In genomic region chr3:12797124-12797891, GRCh38 we compare ENCODE assay signal across 9 cellular contexts. TPM values are rescaled to one million over a fixed set of nuclear protein-coding genes. Genes with fewer than 3 reads are reported as not detected.
DNase-seq lines count a peak whose midpoint lies in the region; ATAC-seq, FAIRE-seq and TF ChIP-seq lines count a peak whose summit lies in the region.
"Had no signal": no experiment of that assay in that cellular context is flagged by ENCODE, and none has a peak within 500 bp of the region (broad histone marks: within the 10 kb centered on the region; RNA-seq: fewer than 3 reads in every experiment).

No MANE protein-coding gene starts in this region.

- H3K36me3 Mint-ChIP-seq in GM23338 (ENCODE audit: low read depth), result no peaks in the 10 kb centered on the region; the same call in 1 of the 3 replicates

- H4K20me1 ChIP-seq in GM23338 (replicated peaks; ENCODE audit: insufficient read depth), result no peaks in the 10 kb centered on the region

- no peaks in the 10 kb centered on the region for H3F3A ChIP-seq in GM23338 (replicated peaks; ENCODE audit: low read depth)

- H3K27me3 ChIP-seq in GM23338 (ENCODE audit: insufficient read depth), result no peaks in the 10 kb centered on the region
- no peaks in the 10 kb centered on the region for H3K27me3 ChIP-seq in WERI-Rb-1 (ENCODE audit: insufficient read depth, low read depth, severe bottlenecking)
- H3K27me3 ChIP-seq in right cardiac atrium (ENCODE audit: control insufficient read depth, insufficient read depth), result no peaks in the 10 kb centered on the region
- H3K27me3 ChIP-seq in gastrocnemius medialis, result no peaks in the 10 kb centered on the region

- H3K36me3 ChIP-seq in GM23338 (ENCODE audit: insufficient read depth), result no peaks in the 10 kb centered on the region
- H3K36me3 ChIP-seq in WERI-Rb-1, result no peaks in the 10 kb centered on the region
- no peaks in the 10 kb centered on the region for H3K36me3 ChIP-seq in gastrocnemius medialis
- no peaks in the 10 kb centered on the region for H3K36me3 ChIP-seq in kidney (ENCODE audit: control insufficient read depth in 1 of 2, insufficient read depth in 2 of 2, low read length in 2 of 2)

- H3K4me1 Mint-ChIP-seq in GM23338, result peaks cover 18% of the 10 kb centered on the region

- H2AFZ ChIP-seq in GM23338, result no peak overlapping the region

- H3K4me1 ChIP-seq in GM23338 (ENCODE audit: insufficient read depth) (peaks cover 9% of the 10 kb centered on the region; the same call in 1 of the 2 replicates), right cardiac atrium (ENCODE audit: control insufficient read depth, insufficient read depth, low read length) (no peaks in the 10 kb centered on the region), gastrocnemius medialis (peaks cover 36 to 44% of the 10 kb centered on the region in 2 donors), kidney (ENCODE audit: control insufficient read depth in 1 of 2, insufficient read depth in 1 of 2, low read depth in 1 of 2, low read length in 2 of 2) (peaks cover 0 to 11% of the 10 kb centered on the region in 2 donors)

- TF ChIP-seq CTCF in GM23338 (conservative IDR thresholded peaks at IDR 0.05; ENCODE audit: low read depth in 2 of 2) (no peak), WERI-Rb-1 (IDR thresholded peaks at IDR 0.05; ENCODE audit: low read depth, low read length) (no peak), gastrocnemius medialis (IDR thresholded peaks at IDR 0.05 in 4 of 5, conservative IDR thresholded peaks at IDR 0.05 in 1 of 5) (no peak), RWPE1 (conservative IDR thresholded peaks at IDR 0.05; ENCODE audit: low read depth) (no peak), kidney (IDR thresholded peaks at IDR 0.05; ENCODE audit: borderline replicate concordance, extremely low read depth, insufficient read depth) (no peak)

- H3K4me3 ChIP-seq in GM23338, result peak overlapping the region; percentile 88
- H3K4me3 ChIP-seq in WERI-Rb-1 (ENCODE audit: low read depth, low read length), result peak overlapping the region; percentile 54
- H3K4me3 ChIP-seq in right cardiac atrium (ENCODE audit: low read length), result peak overlapping the region; percentile 56
- peak overlapping the region; percentile 70 to 88 (median 82) for H3K4me3 ChIP-seq in gastrocnemius medialis
- no peak overlapping the region for H3K4me3 ChIP-seq in kidney (ENCODE audit: low read length in 2 of 2)

- peaks cover 20% of the 10 kb centered on the region for H3K27me3 Mint-ChIP-seq in GM23338 (ENCODE audit: insufficient read depth, low read depth, poor library complexity)

- no peak for FAIRE-seq in kidney (lab: Jason Lieb, UNC)

- POLR2A ChIA-PET in RWPE1 (lab: Yijun Ruan, JAX; ENCODE audit: low non-redundant PET), result no interaction called here

- H3K27ac ChIP-seq in GM23338 (ENCODE audit: low read depth) (no peak overlapping the region), WERI-Rb-1 (no peak overlapping the region), right cardiac atrium (ENCODE audit: low read length) (peak overlapping the region; percentile 98), gastrocnemius medialis (peak overlapping the region; percentile 99 to 100 (median 99)), RWPE1 (no peak overlapping the region), kidney (ENCODE audit: low read depth in 2 of 2, low read length in 2 of 2) (no peak overlapping the region)

- H3K27ac Mint-ChIP-seq in GM23338, result no peak overlapping the region

- H3K79me2 ChIP-seq in GM23338 (replicated peaks; ENCODE audit: insufficient read depth), result no peaks in the 10 kb centered on the region

- H3K4me3 Mint-ChIP-seq in GM23338, result peak overlapping the region; percentile 89

- H3K9ac ChIP-seq in kidney (ENCODE audit: low read length in 2 of 2), result no peak overlapping the region

- peak overlapping the region; percentile 94 for H3K4me2 ChIP-seq in GM23338

- H3K9me3 ChIP-seq in WERI-Rb-1 (ENCODE audit: severe bottlenecking), result no peaks in the 10 kb centered on the region
- H3K9me3 ChIP-seq in right cardiac atrium (ENCODE audit: control insufficient read depth, low read length), result no peaks in the 10 kb centered on the region
- no peaks in the 10 kb centered on the region for H3K9me3 ChIP-seq in gastrocnemius medialis
- H3K9me3 ChIP-seq in kidney (ENCODE audit: control insufficient read depth in 1 of 2, low read length in 2 of 2), result no peaks in the 10 kb centered on the region

- DNase-seq in GM23338 (ENCODE audit: low spot score) (peak; percentile 56), WERI-Rb-1 (no peak), right cardiac atrium (no peak), gastrocnemius medialis (peak; percentile 52 to 66), RWPE1 (ENCODE audit: low spot score) (no peak), kidney (no peak), DMS79 (lab: John Stamatoyannopoulos, UW) (no peak)
- DNase-seq: NCI-H748 treated with DMSO at 0.1 percent for 48 hours had no signal

- intact Hi-C loops in right cardiac atrium (cut with DNase I) (no loop called here), gastrocnemius medialis (cut with DNase I; ENCODE audit: low total_unique reads) (loop anchor here (1.0 kb wide), 1 partner anchor 240 kb away; the partner anchor contains the start of gene MKRN2), kidney (cut with DNase I) (no loop called here)

- H3K9me2 ChIP-seq in GM23338 (ENCODE audit: insufficient read depth), result no peaks in the 10 kb centered on the region

- in situ Hi-C loops in gastrocnemius medialis (cut with MboI; ENCODE audit: low sequenced_read_pairs in 4 of 4), result no loop called here

- 37% methylated on average over 17 of the region's 17 CpGs for WGBS in right cardiac atrium

- peak; percentile 51 for ATAC-seq in GM23338
- ATAC-seq in right cardiac atrium, result peak; percentile 4
- ATAC-seq in gastrocnemius medialis, result peak; percentile 1 to 5
- ATAC-seq in GM21786 (IDR thresholded peaks at IDR 0.05; ENCODE audit: unreplicated experiment), result no peak

- CTCF ChIA-PET in RWPE1 (lab: Yijun Ruan, JAX), result no interaction called here

- H3K9me3 Mint-ChIP-seq in GM23338, result no peaks in the 10 kb centered on the region; the same call in 2 of the 3 replicates

- TF ChIP-seq POLR2A in gastrocnemius medialis (IDR thresholded peaks at IDR 0.05), result no peak

TF ChIP-seq in GM23338, 12 proteins besides CTCF, POLR2A, EP300 and RAD21:
- TF ChIP-seq NANOG (IDR thresholded peaks at IDR 0.05; ENCODE audit: borderline replicate concordance), result no peak

RNA-seq across cellular contexts. Expression of gene CAND2, which starts 0.8 kb away (rescaled TPM):
- total RNA-seq in GM23338 (2014; rRNA removed; shearing (Covaris generic)), result 16.5 and 20.5 TPM in 2 replicates
- 4.5 and 5.6 TPM in 2 replicates for polyA plus RNA-seq in GM23338 (2016; fragmentation: Nextera tagmentation; extraction: Ambion mirVana)
- 10 to 100 TPM; 33.2 to 63.6 (median 50.4) TPM for total RNA-seq in right cardiac atrium
- 36.6 TPM for polyA plus RNA-seq in right cardiac atrium
- total RNA-seq in gastrocnemius medialis, result 100 to 1,000 TPM; 133 to 308 (median 181) TPM
- total RNA-seq in kidney, result 7.1 TPM
- 3.9 TPM for polyA plus RNA-seq in kidney (ENCODE audit: insufficient read depth, low read depth, low replicate concordance)

RNA-seq across cellular contexts. Expression of gene TMEM40, which starts 38.2 kb away (rescaled TPM):
- 0.14 TPM in 1 of 2 replicates, not detected in the other for total RNA-seq in GM23338 (2014; rRNA removed; shearing (Covaris generic))
- polyA plus RNA-seq in GM23338 (2016; fragmentation: Nextera tagmentation; extraction: Ambion mirVana), result 0.48 and 0.56 TPM in 2 replicates
- total RNA-seq in right cardiac atrium, result 1 to 10 TPM; 3.3 to 5.1 (median 3.7) TPM
- 5.2 TPM for polyA plus RNA-seq in right cardiac atrium
- total RNA-seq in gastrocnemius medialis, result 1 to 10 TPM in 1 of 4 donors, under 1 TPM in 1, not detected in 2; 0.62 to 1.2 TPM
- total RNA-seq in kidney, result not detected
- polyA plus RNA-seq in kidney (ENCODE audit: insufficient read depth, low read depth, low replicate concordance), result 0.52 TPM

RNA-seq across cellular contexts. Expression of gene RPL32, which starts 44.1 kb away (rescaled TPM):
- 561 and 772 TPM in 2 replicates for total RNA-seq in GM23338 (2014; rRNA removed; shearing (Covaris generic))
- 2,550 and 2,858 TPM in 2 replicates for polyA plus RNA-seq in GM23338 (2016; fragmentation: Nextera tagmentation; extraction: Ambion mirVana)
- total RNA-seq in right cardiac atrium, result 1,000 to 10,000 TPM in 3 of 4 donors, 100 to 1,000 TPM in 1; 993 to 1,089 (median 1,033) TPM
- polyA plus RNA-seq in right cardiac atrium, result 1,539 TPM
- 1,000 to 10,000 TPM in 2 of 4 donors, 100 to 1,000 TPM in 2; 765 to 1,204 (median 990) TPM for total RNA-seq in gastrocnemius medialis
- total RNA-seq in kidney, result 1,227 TPM
- 2,612 TPM for polyA plus RNA-seq in kidney (ENCODE audit: insufficient read depth, low read depth, low replicate concordance)

Comparison
In these comparisons a context has a peak if more than half of its experiments do, and no peak if none do; other contexts are left out.
1. DNase-seq: peak in GM23338 (single experiment) and gastrocnemius medialis (2 of 2); none in WERI-Rb-1 (single experiment), right cardiac atrium (0 of 3), RWPE1 (single experiment), kidney (single experiment) and DMS79 (single experiment).
2. H3K27ac ChIP-seq: peak in right cardiac atrium (single experiment) and gastrocnemius medialis (4 of 4); none in GM23338 (single experiment), WERI-Rb-1 (single experiment), RWPE1 (single experiment) and kidney (0 of 2).
3. H3K4me3 ChIP-seq: peak in GM23338 (single experiment), WERI-Rb-1 (single experiment), right cardiac atrium (single experiment) and gastrocnemius medialis (4 of 4); none in kidney (0 of 2).